Comparison of ENCODE assay signal across 9 cellular contexts in genomic region chr5:173283318-173284288, GRCh38. TPM values are rescaled to one million over a fixed set of nuclear protein-coding genes. Genes with fewer than 3 reads are reported as not detected.
A peak's percentile ranks its signal among the peaks of the same experiment; 100 is the strongest.
DNase-seq lines count a peak whose midpoint lies in the region; ATAC-seq and TF ChIP-seq lines count a peak whose summit lies in the region.
"Had no signal": no experiment of that assay in that cellular context is flagged by ENCODE, and none has a peak within 500 bp of the region (broad histone marks: within the 10 kb centered on the region; RNA-seq: fewer than 3 reads in every experiment).

No MANE protein-coding gene starts in this region.

- H3K36me3 ChIP-seq in SK-N-SH (replicated peaks in 1 of 2; ENCODE audit: control insufficient read depth in 1 of 2, insufficient read depth in 2 of 2, low read length in 1 of 2) (no peaks in the 10 kb centered on the region), cardiac muscle cell (no peaks in the 10 kb centered on the region)

- no peaks in the 10 kb centered on the region for H3K9me3 ChIP-seq in SK-N-SH
- no peaks in the 10 kb centered on the region for H3K9me3 ChIP-seq in cardiac muscle cell (ENCODE audit: low read depth)

- no peaks in the 10 kb centered on the region for H3F3A ChIP-seq in SK-N-SH (replicated peaks; ENCODE audit: insufficient read depth)

- H2AFZ ChIP-seq in SK-N-SH (ENCODE audit: low read depth), result peak overlapping the region; percentile 46; the same call in 1 of the 2 replicates

- no peak overlapping the region for H3K27ac Mint-ChIP-seq in activated naive CD4-positive, alpha-beta T cell treated with anti-CD3 and anti-CD28 coated beads, Interleukin-2, amount 50 U/mL, for 72 hours

- H3K4me1 ChIP-seq in SK-N-SH (ENCODE audit: control insufficient read depth in 1 of 2, insufficient read depth in 2 of 2, low read depth in 1 of 2, low read length in 1 of 2) (peaks cover 0 to 7% of the 10 kb centered on the region in 2 experiments; a peak in 1 of 4 replicates), cardiac muscle cell (ENCODE audit: low read depth) (peaks cover 30% of the 10 kb centered on the region)

- no peak overlapping the region for H3K9ac ChIP-seq in SK-N-SH

- H3K27ac ChIP-seq in SK-N-SH (ENCODE audit: low read depth in 2 of 2, low read length in 1 of 2) (no peak overlapping the region), cardiac muscle cell (peak overlapping the region; percentile 70)

- H3K79me2 ChIP-seq in SK-N-SH (ENCODE audit: insufficient read depth), result no peaks in the 10 kb centered on the region

- CTCF ChIA-PET in SK-N-SH (lab: Yijun Ruan, JAX), result interaction anchor here (0.6 to 1.7 kb wide), 21 partner anchors 8 to 1409 kb away, joined by 3 to 12 read pairs (median 3); no protein-coding TSS in a partner anchor

- H3K4me2 ChIP-seq in SK-N-SH, result peak overlapping the region; percentile 63

- H3K27me3 ChIP-seq in SK-N-SH (ENCODE audit: insufficient read depth), result peaks cover 12% of the 10 kb centered on the region; the same call in 1 of the 2 replicates
- no peaks in the 10 kb centered on the region for H3K27me3 ChIP-seq in cardiac muscle cell

- peaks cover 9% of the 10 kb centered on the region in 2 donors for H3K9me3 Mint-ChIP-seq in activated naive CD4-positive, alpha-beta T cell treated with anti-CD3 and anti-CD28 coated beads, Interleukin-2, amount 50 U/mL, for 72 hours

- H3K4me3 ChIP-seq in SK-N-SH (ENCODE audit: low read depth in 2 of 2, low read length in 1 of 2), result peak overlapping the region; percentile 19 to 36; a peak in 2 of 4 replicates
- peak overlapping the region; percentile 33 for H3K4me3 ChIP-seq in cardiac muscle cell

- H3K36me3 Mint-ChIP-seq in activated naive CD4-positive, alpha-beta T cell treated with anti-CD3 and anti-CD28 coated beads, Interleukin-2, amount 50 U/mL, for 72 hours, result peaks cover 0 to 5% of the 10 kb centered on the region in 2 donors

- in situ Hi-C loops in KBM-7 (cut with MboI; ENCODE audit: low pct_unique_long_range_greater_than_20kb, low sequenced_read_pairs), result loop anchor here (25.0 kb wide), 1 partner anchor 571 kb away; no protein-coding TSS in a partner anchor

- 23% methylated on average over 19 of the region's 45 CpGs for WGBS in SK-N-SH (ENCODE audit: low lambda C conversion rate)

- TF ChIP-seq EP300 in SK-N-SH (IDR thresholded peaks at IDR 0.05; ENCODE audit: borderline replicate concordance in 1 of 2, low read depth in 1 of 2, low read length in 1 of 2), result no peak

- TF ChIP-seq RAD21 in SK-N-SH (IDR thresholded peaks at IDR 0.05; ENCODE audit: low read length), result peak; percentile 55

- POLR2A ChIA-PET in SK-N-SH (lab: Yijun Ruan, JAX), result no interaction called here

- peak; percentile 90 for ATAC-seq in GM21825 (IDR thresholded peaks at IDR 0.05; ENCODE audit: unreplicated experiment)
- ATAC-seq in activated naive CD4-positive, alpha-beta T cell treated with anti-CD3 and anti-CD28 coated beads, Interleukin-2, amount 50 U/mL, for 72 hours, result peak; percentile 89 to 98

- DNase-seq in Daoy (ENCODE audit: low read depth) (peak; percentile 93), KBM-7 (peak; percentile 68), SK-N-SH (peak; percentile 87), cardiac muscle cell (ENCODE audit: low read depth in 1 of 2, low spot score in 1 of 2) (peak; percentile 77 to 95), retina (peak; percentile 88), mesenteric fat pad (ENCODE audit: low spot score) (no peak)
- peak; percentile 65 to 83 for DNase-seq in activated naive CD4-positive, alpha-beta T cell treated with anti-CD3 and anti-CD28 coated beads, Interleukin-2, amount 50 U/mL, for 72 hours (ENCODE audit: low spot score in 2 of 2)

- no peaks in the 10 kb centered on the region for H4K20me1 ChIP-seq in SK-N-SH (ENCODE audit: insufficient read depth)

- no peaks in the 10 kb centered on the region for H3K9me2 ChIP-seq in SK-N-SH

- TF ChIP-seq CTCF in SK-N-SH (IDR thresholded peaks at IDR 0.05) (peak; percentile 73), cardiac muscle cell (IDR thresholded peaks at IDR 0.05; ENCODE audit: low read depth, low read length) (peak; percentile 83)

TF ChIP-seq in SK-N-SH, 30 proteins besides CTCF, POLR2A, EP300 and RAD21:
- TF ChIP-seq, protein P1, sequence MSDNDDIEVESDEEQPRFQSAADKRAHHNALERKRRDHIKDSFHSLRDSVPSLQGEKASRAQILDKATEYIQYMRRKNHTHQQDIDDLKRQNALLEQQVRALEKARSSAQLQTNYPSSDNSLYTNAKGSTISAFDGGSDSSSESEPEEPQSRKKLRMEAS (IDR thresholded peaks at IDR 0.05; ENCODE audit: low read depth), result peak; percentile 99
- TF ChIP-seq MXI1 (IDR thresholded peaks at IDR 0.05; ENCODE audit: low read depth, low read length), result peak; percentile 79
- TF ChIP-seq TEAD4 (IDR thresholded peaks at IDR 0.05; ENCODE audit: borderline replicate concordance, insufficient read depth), result no peak
- TF ChIP-seq, protein P2, sequence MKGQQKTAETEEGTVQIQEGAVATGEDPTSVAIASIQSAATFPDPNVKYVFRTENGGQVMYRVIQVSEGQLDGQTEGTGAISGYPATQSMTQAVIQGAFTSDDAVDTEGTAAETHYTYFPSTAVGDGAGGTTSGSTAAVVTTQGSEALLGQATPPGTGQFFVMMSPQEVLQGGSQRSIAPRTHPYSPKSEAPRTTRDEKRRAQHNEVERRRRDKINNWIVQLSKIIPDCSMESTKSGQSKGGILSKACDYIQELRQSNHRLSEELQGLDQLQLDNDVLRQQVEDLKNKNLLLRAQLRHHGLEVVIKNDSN (IDR thresholded peaks at IDR 0.05; ENCODE audit: borderline replicate concordance, low read depth), result peak; percentile 53; the same call in 1 of the 2 replicates
- peak; percentile 51 for TF ChIP-seq SMC3 (IDR thresholded peaks at IDR 0.05; ENCODE audit: low read depth, low read length)
- no peak for TF ChIP-seq POLR2AphosphoS5 (IDR thresholded peaks at IDR 0.05; ENCODE audit: low read depth, low read length)

RNA-seq across cellular contexts. Expression of gene STC2, which starts 44.6 kb away (rescaled TPM):
- 144 and 149 TPM in 2 replicates for total RNA-seq in Daoy (2014; rRNA removed; shearing (Covaris generic))
- 5.9 and 9.1 TPM in 2 replicates for polyA plus RNA-seq in SK-N-SH (2012; rRNA removed)
- 4.7 and 5.4 TPM in 2 replicates for polyA plus RNA-seq in SK-N-SH (2012; cell fraction: cytosol; rRNA removed)
- 6.4 and 6.8 TPM in 2 replicates for polyA plus RNA-seq in SK-N-SH (2012; cell fraction: nucleus; rRNA removed)
- 10 to 100 TPM in 1 of 2 donors, 1 to 10 TPM in 1; 4.2 to 39.5 TPM for total RNA-seq in activated naive CD4-positive, alpha-beta T cell treated with anti-CD3 and anti-CD28 coated beads, Interleukin-2, amount 50 U/mL, for 72 hours
- total RNA-seq in cardiac muscle cell, result 83.4 and 138 TPM in 2 replicates
- polyA plus RNA-seq in cardiac muscle cell, result 45.1 and 65.2 TPM in 2 replicates
- 15.5 TPM for total RNA-seq in mesenteric fat pad

RNA-seq across cellular contexts. Expression of gene NKX2-5, which starts 48.6 kb away (rescaled TPM):
- 20.6 and 26.3 TPM in 2 replicates for total RNA-seq in Daoy (2014; rRNA removed; shearing (Covaris generic))
- polyA plus RNA-seq in SK-N-SH (2012; rRNA removed) (not detected in 2 replicates), cardiac muscle cell (1,190 and 1,339 TPM in 2 replicates)
- not detected in 2 replicates for polyA plus RNA-seq in SK-N-SH (2012; cell fraction: cytosol; rRNA removed)
- not detected in 2 replicates for polyA plus RNA-seq in SK-N-SH (2012; cell fraction: nucleus; rRNA removed)
- total RNA-seq in activated naive CD4-positive, alpha-beta T cell treated with anti-CD3 and anti-CD28 coated beads, Interleukin-2, amount 50 U/mL, for 72 hours, result under 1 TPM in 1 of 2 donors, not detected in 1; 0.23 TPM
- total RNA-seq in cardiac muscle cell (1,657 and 1,772 TPM in 2 replicates), mesenteric fat pad (not detected)
- total RNA-seq: mononuclear cell had no signal

Comparison
In these comparisons a context has a peak if more than half of its experiments do, and no peak if none do; other contexts are left out.
1. RNA of gene NKX2-5, which starts 48.6 kb away (total RNA-seq): 1,657 to 1,772 TPM in cardiac muscle cell; 20.6 to 26.3 TPM in Daoy, 0.23 TPM in activated naive CD4-positive, alpha-beta T cell treated with anti-CD3 and anti-CD28 coated beads, Interleukin-2, amount 50 U/mL, for 72 hours and not detected in mesenteric fat pad (single experiment); every median in the first group is over 10 times any median in the second.